Comparison of ENCODE assay signal across 3 cellular contexts in the genomic region with DNA sequence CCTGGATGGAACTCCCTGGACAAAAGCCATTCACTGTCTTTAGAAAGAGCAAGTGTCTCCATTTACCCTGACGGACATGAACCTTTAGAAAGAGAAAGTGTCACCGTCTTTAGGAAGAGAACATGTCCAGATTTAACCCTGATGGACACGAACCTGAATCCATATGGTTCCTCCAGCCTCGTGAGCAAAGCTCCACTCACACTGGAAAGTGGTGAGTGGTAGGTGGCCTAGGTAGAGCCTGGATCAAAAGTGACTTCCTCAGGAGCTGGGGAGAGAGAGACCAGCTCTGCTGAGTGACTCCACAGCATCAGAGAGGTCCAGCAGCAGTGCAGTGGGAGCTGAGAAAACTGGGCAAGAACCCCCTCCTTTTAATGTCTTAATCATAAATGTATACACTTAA.
"Had no signal": no experiment of that assay in that cellular context is flagged by ENCODE, and none has a peak within 500 bp of the region (broad histone marks: within the 10 kb centered on the region; RNA-seq: fewer than 3 reads in every experiment).

No MANE protein-coding gene starts in this region.

- DNase-seq: GDM1, GF-D8 had no signal

- ATAC-seq: GM12878 had no signal

- H3K4me3 ChIP-seq: GM12878 had no signal
